ENCODE assay signal across 18 cellular contexts in genomic region chr3:18246336-18247060, GRCh38.
DNase-seq lines count a peak whose midpoint lies in the region; ATAC-seq and TF ChIP-seq lines count a peak whose summit lies in the region.
"Had no signal": no experiment of that assay in that cellular context is flagged by ENCODE, and none has a peak within 500 bp of the region (broad histone marks: within the 10 kb centered on the region; RNA-seq: fewer than 3 reads in every experiment).

No MANE protein-coding gene starts in this region.

- intact Hi-C loops in mucosa of descending colon (cut with DNase I, micrococcal nuclease): no loop called here

- POLR2A ChIA-PET in HEK293 (lab: Yijun Ruan, JAX): no interaction called here

- DNase-seq in AG09319 (ENCODE audit: extremely low read depth, low read depth) (peak; percentile 11), NOMO-1 treated with dmso at 0.1 percent for 144 hours (lab: John Stamatoyannopoulos, UW; ENCODE audit: unreplicated experiment) (peak; percentile 44), fibroblast of peridontal ligament (ENCODE audit: extremely low read depth) (peak; percentile 25), mucosa of descending colon (no peak), GM10266 (ENCODE audit: extremely low spot score) (no peak)
- DNase-seq: Caco-2, DMS53, Kasumi-1, NCI-H1694, NCI-H2107, NCI-H774, OCI-M1, RPMI8226 had no signal

- ATAC-seq in mucosa of descending colon (no peak), HG03342 (IDR thresholded peaks at IDR 0.05; ENCODE audit: unreplicated experiment) (no peak)

- H3K4me1 ChIP-seq in HEK293 (ENCODE audit: control insufficient read depth, insufficient read depth, low read length) (no peaks in the 10 kb centered on the region), mucosa of descending colon (ENCODE audit: low read depth) (no peaks in the 10 kb centered on the region)
- H3K4me1 ChIP-seq: Caco-2 had no signal

- no peak overlapping the region for H3K27ac ChIP-seq in HEK293 (ENCODE audit: extremely low read depth, low read depth, low read length)
- H3K27ac ChIP-seq: C4-2B had no signal

- H3K9me3 ChIP-seq in HEK293 (ENCODE audit: control insufficient read depth, insufficient read depth, low read depth, low read length) (no peaks in the 10 kb centered on the region), mucosa of descending colon (no peaks in the 10 kb centered on the region)
- H3K9me3 ChIP-seq: Caco-2, HAP-1 had no signal

- H3K4me3 ChIP-seq in HEK293 (ENCODE audit: low read depth, low read length): no peak overlapping the region
- H3K4me3 ChIP-seq in mucosa of descending colon: no peak overlapping the region
- H3K4me3 ChIP-seq: GM12878, HAP-1 had no signal

- CTCF ChIA-PET in HEK293 (lab: Yijun Ruan, JAX): interaction anchor here (0.6 to 0.9 kb wide), 2 partner anchors 48 to 512 kb away, joined by 3 read pairs; no protein-coding TSS in a partner anchor

- TF ChIP-seq CTCF in AG09319 (IDR thresholded peaks at IDR 0.05; ENCODE audit: low read depth, low read length): no peak
- TF ChIP-seq CTCF in HEK293 (tag by site-specific recombination; IDR thresholded peaks at IDR 0.05): no peak
- no peak for TF ChIP-seq CTCF in mucosa of descending colon (IDR thresholded peaks at IDR 0.05)
- TF ChIP-seq CTCF in GM10266 (IDR thresholded peaks at IDR 0.05; ENCODE audit: control insufficient read depth, insufficient read depth, low read depth, missing control alignments): no peak

- H3K36me3 ChIP-seq in HEK293 (ENCODE audit: control insufficient read depth in 2 of 2, insufficient read depth in 1 of 2, low read length in 2 of 2) (no peaks in the 10 kb centered on the region), mucosa of descending colon (ENCODE audit: low read depth) (no peaks in the 10 kb centered on the region)
- H3K36me3 ChIP-seq: HAP-1 had no signal

TF ChIP-seq in HEK293, 187 proteins besides CTCF, POLR2A, EP300 and RAD21:
- TF ChIP-seq ZNF664 (tag by site-specific recombination; IDR thresholded peaks at IDR 0.05) (peak; percentile 27; the same call in 1 of the 2 replicates), RBAK (tag by site-specific recombination; IDR thresholded peaks at IDR 0.05) (no peak), ZIC2 (tag by site-specific recombination; IDR thresholded peaks at IDR 0.05) (peak; percentile 65), SCRT2 (tag by site-specific recombination; IDR thresholded peaks at IDR 0.05) (0 out of 2 replicates have a peak, but pooled peaks have one; percentile 15)
TF ChIP-seq in HEK293: peak in this region for 3.

Comparison
In these comparisons a context has a peak if more than half of its experiments do, and no peak if none do; other contexts are left out.
1. DNase-seq: peak in AG09319 (single experiment), NOMO-1 treated with dmso at 0.1 percent for 144 hours (single experiment) and fibroblast of peridontal ligament (single experiment); none in mucosa of descending colon (0 of 3) and GM10266 (single experiment).